13 cellular contexts compared by ENCODE assay signal in the genomic region with DNA sequence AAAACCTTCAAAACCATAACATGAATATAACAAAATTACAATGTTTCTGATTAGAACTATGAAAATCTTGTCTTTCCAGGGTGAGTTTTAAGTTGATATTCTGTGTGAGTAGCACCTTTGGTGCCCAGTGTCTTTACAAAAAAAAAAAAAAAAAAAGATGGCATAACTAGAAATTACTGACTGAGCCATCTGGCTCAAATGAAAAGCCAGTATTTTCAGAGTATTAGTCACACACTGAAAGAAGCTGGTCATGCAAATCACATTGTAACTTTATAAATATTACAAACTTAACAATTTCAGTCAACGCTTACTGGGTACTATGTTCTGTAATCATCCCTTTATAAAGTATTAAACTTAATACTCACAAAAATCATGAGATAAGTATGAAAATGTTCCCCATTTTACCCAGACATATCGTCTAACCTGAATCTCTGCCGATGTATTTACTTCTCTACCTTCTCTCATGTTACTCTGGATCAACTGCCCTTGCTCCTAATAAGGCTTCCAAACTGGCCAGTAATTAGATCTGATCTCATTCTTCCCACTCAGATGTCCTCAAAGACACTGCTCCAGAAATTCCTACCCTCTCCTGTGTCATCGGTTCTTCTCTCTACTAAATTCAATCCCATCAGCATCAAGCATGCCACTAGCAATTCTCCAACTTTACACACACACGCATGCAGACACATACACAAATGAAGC. TPM values are rescaled to one million over a fixed set of nuclear protein-coding genes. Genes with fewer than 3 reads are reported as not detected.
DNase-seq lines count a peak whose midpoint lies in the region; ATAC-seq and TF ChIP-seq lines count a peak whose summit lies in the region.
"Had no signal": no experiment of that assay in that cellular context is flagged by ENCODE, and none has a peak within 500 bp of the region (broad histone marks: within the 10 kb centered on the region; RNA-seq: fewer than 3 reads in every experiment).

No MANE protein-coding gene starts in this region.

- TF ChIP-seq CTCF in GM06990 (IDR thresholded peaks at IDR 0.05; ENCODE audit: insufficient read depth, low read length, poor library complexity, severe bottlenecking) (no peak), gastrocnemius medialis (IDR thresholded peaks at IDR 0.05 in 4 of 5, conservative IDR thresholded peaks at IDR 0.05 in 1 of 5) (no peak), right lobe of liver (IDR thresholded peaks at IDR 0.05) (no peak)

- in situ Hi-C loops in gastrocnemius medialis (cut with MboI; ENCODE audit: low sequenced_read_pairs in 4 of 4): no loop called here

- intact Hi-C loops in gastrocnemius medialis (cut with DNase I; ENCODE audit: low total_unique reads): loop anchor here (2.0 kb wide), 1 partner anchor 22 kb away; no protein-coding TSS in a partner anchor
- intact Hi-C loops in right lobe of liver (cut with DNase I): no loop called here

- no peaks in the 10 kb centered on the region; the same call in 1 of the 2 replicates for H3K36me3 ChIP-seq in GM06990 (ENCODE audit: control insufficient read depth, insufficient read depth, low read length)
- H3K36me3 ChIP-seq in gastrocnemius medialis: no peaks in the 10 kb centered on the region
- no peaks in the 10 kb centered on the region for H3K36me3 ChIP-seq in right lobe of liver
- H3K36me3 ChIP-seq: pancreas had no signal

- peak overlapping the region; percentile 74 to 94 (median 88) for H3K27ac ChIP-seq in gastrocnemius medialis
- H3K27ac ChIP-seq in right lobe of liver: no peak overlapping the region
- H3K27ac ChIP-seq: pancreas had no signal

- no peaks in the 10 kb centered on the region for H3K9me3 ChIP-seq in gastrocnemius medialis
- no peaks in the 10 kb centered on the region for H3K9me3 ChIP-seq in right lobe of liver
- H3K9me3 ChIP-seq: pancreas had no signal

- DNase-seq in GM06990 (ENCODE audit: extremely low read depth, insufficient read length) (peak; percentile 50), NCI-H446 treated with DMSO at 0.1 percent for 48 hours (lab: John Stamatoyannopoulos, UW) (peak; percentile 2), fibroblast of gingiva (ENCODE audit: low read depth) (peak; percentile 54), gastrocnemius medialis (peak in 1 of 2 donors; percentile 33), NCI-H2081 (lab: John Stamatoyannopoulos, UW) (no peak), right lobe of liver (no peak)
- DNase-seq in NK-92 treated with Interleukin-12 subunit alpha and Interleukin-12 subunit beta, amount 100 ng/mL, for 24 hours (lab: John Stamatoyannopoulos, UW): no peak
- DNase-seq: activated CD4-positive, alpha-beta T cell treated with anti-CD3 and anti-CD28 coated beads, Interleukin-2, amount 50 U/mL, for 4 hours; foreskin melanocyte; H9; NCI-H1694; NCI-H526 treated with DMSO at 0.1 percent for 48 hours; pancreas had no signal

- H3K27me3 ChIP-seq in GM06990 (replicated peaks; ENCODE audit: control insufficient read depth, insufficient read depth, low read length): no peaks in the 10 kb centered on the region
- H3K27me3 ChIP-seq in gastrocnemius medialis: no peaks in the 10 kb centered on the region
- H3K27me3 ChIP-seq in right lobe of liver: no peaks in the 10 kb centered on the region
- H3K27me3 ChIP-seq: pancreas had no signal

- H3K4me1 ChIP-seq in gastrocnemius medialis: peaks cover 78 to 91% of the 10 kb centered on the region in 2 donors
- H3K4me1 ChIP-seq in right lobe of liver: peaks cover 0 to 17% (median 0%) of the 10 kb centered on the region in 4 donors

- ATAC-seq in gastrocnemius medialis (peak; percentile 89), right lobe of liver (no peak)
- ATAC-seq: pancreas had no signal

- TF ChIP-seq POLR2A in gastrocnemius medialis (IDR thresholded peaks at IDR 0.05) (peak in 1 of 2 donors; percentile 28), right lobe of liver (IDR thresholded peaks at IDR 0.05) (no peak)

- WGBS in right lobe of liver (ENCODE audit: insufficient coverage, low coverage, low lambda C conversion rate, missing lambda C conversion rate): 73% methylated on average over 5 of the region's 5 CpGs

- no peak overlapping the region; the same call in none of the 2 replicates for H3K4me3 ChIP-seq in GM06990 (replicated peaks; ENCODE audit: low read depth, low read length)
- peak overlapping the region; percentile 9 to 32 (median 20) for H3K4me3 ChIP-seq in gastrocnemius medialis
- no peak overlapping the region for H3K4me3 ChIP-seq in right lobe of liver
- H3K4me3 ChIP-seq: pancreas had no signal

RNA-seq across cellular contexts. Expression of gene UBE2G1, which starts 25.4 kb away (rescaled TPM):
- total RNA-seq in gastrocnemius medialis (100 to 1,000 TPM; 152 to 217 (median 180) TPM), right lobe of liver (10 to 100 TPM; 30.3 to 45.5 (median 38.8) TPM)

Comparison
In these comparisons a context has a peak if more than half of its experiments do, and no peak if none do; other contexts are left out.
1. DNase-seq: peak in GM06990 (single experiment), NCI-H446 treated with DMSO at 0.1 percent for 48 hours (single experiment) and fibroblast of gingiva (single experiment); none in NCI-H2081 (0 of 2), NK-92 treated with Interleukin-12 subunit alpha and Interleukin-12 subunit beta, amount 100 ng/mL, for 24 hours (single experiment) and right lobe of liver (0 of 3).
2. H3K4me3 ChIP-seq: peak in gastrocnemius medialis (4 of 4); none in GM06990 (single experiment) and right lobe of liver (0 of 3).
3. ATAC-seq: peak in gastrocnemius medialis (2 of 2); none in right lobe of liver (0 of 4).
4. H3K27ac ChIP-seq: peak in gastrocnemius medialis (4 of 4); none in right lobe of liver (0 of 3).